22 cellular contexts compared by ENCODE assay signal in genomic region chr5:104266161-104266560, GRCh38.
DNase-seq lines count a peak whose midpoint lies in the region; ATAC-seq, FAIRE-seq and TF ChIP-seq lines count a peak whose summit lies in the region.
"Had no signal": no experiment of that assay in that cellular context is flagged by ENCODE, and none has a peak within 500 bp of the region (broad histone marks: within the 10 kb centered on the region; RNA-seq: fewer than 3 reads in every experiment).

No MANE protein-coding gene starts in this region.

- no peak for TF ChIP-seq POLR2A in sigmoid colon (IDR thresholded peaks at IDR 0.05)

- no CpG with 5 or more reads among the region's 1 CpG for WGBS in mesodermal cell (ENCODE audit: insufficient coverage in 2 of 2), 2 experiments
- 76 to 93% methylated on average over 1 of the region's 1 CpG for WGBS in sigmoid colon, 2 donors

- no peaks in the 10 kb centered on the region for H3K9me3 ChIP-seq in astrocyte (ENCODE audit: insufficient read depth, low read depth, low read length)
- no peaks in the 10 kb centered on the region for H3K9me3 ChIP-seq in mesodermal cell (ENCODE audit: control insufficient read depth, low read length)
- H3K9me3 ChIP-seq in lower lobe of right lung: no peaks in the 10 kb centered on the region
- H3K9me3 ChIP-seq in sigmoid colon: no peaks in the 10 kb centered on the region
- H3K9me3 ChIP-seq: BLaER1 treated with 17β-estradiol and CSF1 and Interleukin-3, amounts not matched to agents 10 nM and 100 nM had no signal

- TF ChIP-seq EP300 in sigmoid colon (IDR thresholded peaks at IDR 0.05): no peak

- no peaks in the 10 kb centered on the region for H3K4me1 ChIP-seq in astrocyte (ENCODE audit: insufficient read depth, low read length)
- peaks cover 7% of the 10 kb centered on the region for H3K4me1 ChIP-seq in mesodermal cell (ENCODE audit: control insufficient read depth, insufficient read depth, low read length, poor library complexity, severe bottlenecking)
- H3K4me1 ChIP-seq in lower lobe of right lung: no peaks in the 10 kb centered on the region
- H3K4me1 ChIP-seq in sigmoid colon: no peaks in the 10 kb centered on the region

- TF ChIP-seq CTCF in astrocyte (IDR thresholded peaks at IDR 0.05; ENCODE audit: insufficient read depth, low read depth, low read length) (no peak), lower lobe of right lung (IDR thresholded peaks at IDR 0.05) (no peak), sigmoid colon (IDR thresholded peaks at IDR 0.05) (no peak)

- H4K20me1 ChIP-seq in astrocyte (ENCODE audit: insufficient read depth, low read length): no peaks in the 10 kb centered on the region
- H4K20me1 ChIP-seq: BLaER1 treated with 17β-estradiol and CSF1 and Interleukin-3, amounts not matched to agents 10 nM and 100 nM had no signal

- no peak overlapping the region for H3K4me3 Mint-ChIP-seq in astrocyte (ENCODE audit: unreplicated experiment)
- H3K4me3 Mint-ChIP-seq: CD4-positive, alpha-beta T cell; GM23338; H9 had no signal

- no peak overlapping the region for H3K4me2 ChIP-seq in astrocyte (ENCODE audit: low read length)
- H3K4me2 ChIP-seq: BLaER1 treated with 17β-estradiol and CSF1 and Interleukin-3, amounts not matched to agents 10 nM and 100 nM had no signal

- intact Hi-C loops in lower lobe of right lung (cut with DNase I) (no loop called here), sigmoid colon (cut with DNase I) (no loop called here)

- no peaks in the 10 kb centered on the region for H3K9me3 Mint-ChIP-seq in astrocyte (ENCODE audit: unreplicated experiment)
- H3K9me3 Mint-ChIP-seq: GM23338, H9 had no signal

- DNase-seq in LHCN-M2 (ENCODE audit: low read depth) (peak; percentile 56), astrocyte (ENCODE audit: low read depth) (peak; percentile 17), stromal cell of bone marrow (ENCODE audit: low read depth) (peak; percentile 9), lower lobe of right lung (no peak), NCI-H146 treated with DMSO at 0.1 percent for 48 hours (lab: John Stamatoyannopoulos, UW; ENCODE audit: unreplicated experiment) (no peak), sigmoid colon (no peak)
- DNase-seq: CD4-positive, alpha-beta T cell; COR-L47; H9; NCI-H1048; NCI-H1694 treated with DMSO at 0.1 percent for 48 hours; NCI-H2081; NCI-H2227 treated with DMSO at 0.1 percent for 48 hours; NCI-H510A; SHP77 had no signal

- no peaks in the 10 kb centered on the region for H3K27me3 Mint-ChIP-seq in astrocyte (ENCODE audit: low read depth, unreplicated experiment)
- H3K27me3 Mint-ChIP-seq: CD4-positive, alpha-beta T cell had no signal

- H3K27me3 ChIP-seq in astrocyte (ENCODE audit: insufficient read depth, low read length): no peaks in the 10 kb centered on the region
- H3K27me3 ChIP-seq in lower lobe of right lung (ENCODE audit: low read depth): no peaks in the 10 kb centered on the region
- no peaks in the 10 kb centered on the region for H3K27me3 ChIP-seq in sigmoid colon
- H3K27me3 ChIP-seq: BLaER1 treated with 17β-estradiol and CSF1 and Interleukin-3, amounts not matched to agents 10 nM and 100 nM had no signal

- H3K27ac ChIP-seq in astrocyte (ENCODE audit: low read depth, low read length): no peak overlapping the region
- peak overlapping the region; percentile 33 for H3K27ac ChIP-seq in mesodermal cell (ENCODE audit: low read depth, low read length, severe bottlenecking)
- H3K27ac ChIP-seq in lower lobe of right lung: no peak overlapping the region
- no peak overlapping the region for H3K27ac ChIP-seq in sigmoid colon
- H3K27ac ChIP-seq: BLaER1 treated with 17β-estradiol and CSF1 and Interleukin-3, amounts not matched to agents 10 nM and 100 nM; RWPE1 had no signal

- H3K79me2 ChIP-seq in astrocyte (ENCODE audit: insufficient read depth, low read length): no peaks in the 10 kb centered on the region

- H3K27ac Mint-ChIP-seq in astrocyte (ENCODE audit: unreplicated experiment): no peak overlapping the region
- H3K27ac Mint-ChIP-seq: CD4-positive, alpha-beta T cell; GM23338; H9 had no signal

- H3K36me3 ChIP-seq in astrocyte (ENCODE audit: insufficient read depth, low read length) (no peaks in the 10 kb centered on the region), mesodermal cell (ENCODE audit: control insufficient read depth, insufficient read depth, low read length) (no peaks in the 10 kb centered on the region), lower lobe of right lung (no peaks in the 10 kb centered on the region), sigmoid colon (no peaks in the 10 kb centered on the region)
- H3K36me3 ChIP-seq: BLaER1 treated with 17β-estradiol and CSF1 and Interleukin-3, amounts not matched to agents 10 nM and 100 nM had no signal

- no peak overlapping the region for H2AFZ ChIP-seq in astrocyte (ENCODE audit: low read depth, low read length)
- H2AFZ ChIP-seq: GM23338 had no signal

- H3K36me3 Mint-ChIP-seq in astrocyte (ENCODE audit: low read depth, unreplicated experiment): no peaks in the 10 kb centered on the region

- ATAC-seq in lower lobe of right lung: no peak
- ATAC-seq: K562, Panc1 had no signal

- no peaks in the 10 kb centered on the region for H3K4me1 Mint-ChIP-seq in astrocyte (ENCODE audit: low read depth, unreplicated experiment)

- H3K4me3 ChIP-seq in astrocyte (ENCODE audit: insufficient read depth, low read depth, low read length) (no peak overlapping the region), mesodermal cell (ENCODE audit: extremely low read depth, insufficient read depth, low read length, poor library complexity, severe bottlenecking) (no peak overlapping the region), lower lobe of right lung (no peak overlapping the region), sigmoid colon (no peak overlapping the region)
- H3K4me3 ChIP-seq: BLaER1 treated with 17β-estradiol and CSF1 and Interleukin-3, amounts not matched to agents 10 nM and 100 nM; GM23338; K562 had no signal

- H3K9ac ChIP-seq in astrocyte (ENCODE audit: low read length): no peak overlapping the region
- H3K9ac ChIP-seq: BLaER1 treated with 17β-estradiol and CSF1 and Interleukin-3, amounts not matched to agents 10 nM and 100 nM had no signal

- no peak for FAIRE-seq in astrocyte (lab: Jason Lieb, UNC)
- FAIRE-seq: A204.1, K562 had no signal

Comparison
In these comparisons a context has a peak if more than half of its experiments do, and no peak if none do; other contexts are left out.
1. DNase-seq: peak in LHCN-M2 (single experiment), astrocyte (single experiment) and stromal cell of bone marrow (single experiment); none in lower lobe of right lung (single experiment), NCI-H146 treated with DMSO at 0.1 percent for 48 hours (single experiment) and sigmoid colon (single experiment).